1 cellular context compared by ENCODE assay signal in the genomic region with DNA sequence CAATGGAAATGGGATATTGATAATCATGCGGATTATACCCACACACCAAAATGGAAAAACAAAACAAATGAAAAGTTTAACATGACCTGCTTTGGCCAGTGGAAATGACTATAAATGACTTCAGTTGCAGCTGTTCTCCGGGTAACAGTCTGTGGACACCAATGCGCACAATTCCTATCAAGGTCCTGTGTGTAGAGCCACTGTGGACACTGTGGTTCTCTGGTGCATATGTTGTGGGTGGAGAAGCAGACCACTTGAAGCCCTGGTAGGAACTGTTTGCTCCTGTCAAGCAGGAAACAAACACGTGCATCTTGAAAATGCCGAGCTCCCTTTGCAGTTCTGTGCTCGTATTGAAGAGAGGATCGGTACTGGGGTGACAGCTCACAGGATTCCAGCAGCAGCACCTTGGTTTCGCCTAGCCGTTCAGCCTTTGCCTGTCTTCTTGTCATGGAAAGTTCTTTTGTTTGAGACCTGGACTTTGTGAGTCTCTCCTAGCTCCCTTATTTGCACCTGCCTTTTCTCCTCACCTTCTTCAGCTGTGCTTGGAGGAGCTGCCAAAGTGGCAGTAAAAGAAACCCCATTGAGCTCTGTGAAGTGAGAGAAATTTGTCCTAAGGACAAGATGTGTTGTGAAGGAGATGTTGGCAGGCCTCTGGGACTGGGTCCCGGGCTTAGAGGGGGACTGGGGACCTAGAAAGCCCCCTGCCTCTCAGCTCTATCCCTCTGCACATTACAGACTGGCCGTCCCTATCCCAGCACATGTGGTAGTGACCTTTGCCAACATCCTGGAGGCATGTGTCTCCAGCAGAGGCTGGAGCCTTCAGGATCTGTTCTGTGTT.
TF ChIP-seq lines count a peak whose summit lies in the region.

No MANE protein-coding gene starts in this region.

TF ChIP-seq in H1, 55 proteins besides CTCF, POLR2A, EP300 and RAD21:
- TF ChIP-seq CBX8 (IDR thresholded peaks at IDR 0.05; ENCODE audit: borderline replicate concordance, low read depth, low read length) (no peak), HDAC6 (IDR thresholded peaks at IDR 0.05; ENCODE audit: low read depth, low read length) (no peak), POU5F1 (IDR thresholded peaks at IDR 0.05; ENCODE audit: low read depth, low read length) (no peak), NRF1 (IDR thresholded peaks at IDR 0.05; ENCODE audit: low read depth, low read length) (no peak), FOSL1 (IDR thresholded peaks at IDR 0.05; ENCODE audit: insufficient read depth, low read depth, low read length) (no peak), BCL11A (IDR thresholded peaks at IDR 0.05; ENCODE audit: low read depth in 2 of 2, low read length in 2 of 2) (no peak), CEBPB (IDR thresholded peaks at IDR 0.05; ENCODE audit: low read depth, low read length) (no peak), MAFK (IDR thresholded peaks at IDR 0.05; ENCODE audit: low read depth, low read length) (no peak), GABPA (IDR thresholded peaks at IDR 0.05; ENCODE audit: borderline replicate concordance, insufficient read depth, low read length) (no peak), CREB1 (IDR thresholded peaks at IDR 0.05) (no peak), RXRA (IDR thresholded peaks at IDR 0.05; ENCODE audit: insufficient read depth, low read depth, low read length) (no peak), SAP30 (IDR thresholded peaks at IDR 0.05; ENCODE audit: insufficient read depth, insufficient replicate concordance, low read length) (no peak), SUZ12 (IDR thresholded peaks at IDR 0.05; ENCODE audit: low read length) (no peak)
- TF ChIP-seq, protein P1, sequence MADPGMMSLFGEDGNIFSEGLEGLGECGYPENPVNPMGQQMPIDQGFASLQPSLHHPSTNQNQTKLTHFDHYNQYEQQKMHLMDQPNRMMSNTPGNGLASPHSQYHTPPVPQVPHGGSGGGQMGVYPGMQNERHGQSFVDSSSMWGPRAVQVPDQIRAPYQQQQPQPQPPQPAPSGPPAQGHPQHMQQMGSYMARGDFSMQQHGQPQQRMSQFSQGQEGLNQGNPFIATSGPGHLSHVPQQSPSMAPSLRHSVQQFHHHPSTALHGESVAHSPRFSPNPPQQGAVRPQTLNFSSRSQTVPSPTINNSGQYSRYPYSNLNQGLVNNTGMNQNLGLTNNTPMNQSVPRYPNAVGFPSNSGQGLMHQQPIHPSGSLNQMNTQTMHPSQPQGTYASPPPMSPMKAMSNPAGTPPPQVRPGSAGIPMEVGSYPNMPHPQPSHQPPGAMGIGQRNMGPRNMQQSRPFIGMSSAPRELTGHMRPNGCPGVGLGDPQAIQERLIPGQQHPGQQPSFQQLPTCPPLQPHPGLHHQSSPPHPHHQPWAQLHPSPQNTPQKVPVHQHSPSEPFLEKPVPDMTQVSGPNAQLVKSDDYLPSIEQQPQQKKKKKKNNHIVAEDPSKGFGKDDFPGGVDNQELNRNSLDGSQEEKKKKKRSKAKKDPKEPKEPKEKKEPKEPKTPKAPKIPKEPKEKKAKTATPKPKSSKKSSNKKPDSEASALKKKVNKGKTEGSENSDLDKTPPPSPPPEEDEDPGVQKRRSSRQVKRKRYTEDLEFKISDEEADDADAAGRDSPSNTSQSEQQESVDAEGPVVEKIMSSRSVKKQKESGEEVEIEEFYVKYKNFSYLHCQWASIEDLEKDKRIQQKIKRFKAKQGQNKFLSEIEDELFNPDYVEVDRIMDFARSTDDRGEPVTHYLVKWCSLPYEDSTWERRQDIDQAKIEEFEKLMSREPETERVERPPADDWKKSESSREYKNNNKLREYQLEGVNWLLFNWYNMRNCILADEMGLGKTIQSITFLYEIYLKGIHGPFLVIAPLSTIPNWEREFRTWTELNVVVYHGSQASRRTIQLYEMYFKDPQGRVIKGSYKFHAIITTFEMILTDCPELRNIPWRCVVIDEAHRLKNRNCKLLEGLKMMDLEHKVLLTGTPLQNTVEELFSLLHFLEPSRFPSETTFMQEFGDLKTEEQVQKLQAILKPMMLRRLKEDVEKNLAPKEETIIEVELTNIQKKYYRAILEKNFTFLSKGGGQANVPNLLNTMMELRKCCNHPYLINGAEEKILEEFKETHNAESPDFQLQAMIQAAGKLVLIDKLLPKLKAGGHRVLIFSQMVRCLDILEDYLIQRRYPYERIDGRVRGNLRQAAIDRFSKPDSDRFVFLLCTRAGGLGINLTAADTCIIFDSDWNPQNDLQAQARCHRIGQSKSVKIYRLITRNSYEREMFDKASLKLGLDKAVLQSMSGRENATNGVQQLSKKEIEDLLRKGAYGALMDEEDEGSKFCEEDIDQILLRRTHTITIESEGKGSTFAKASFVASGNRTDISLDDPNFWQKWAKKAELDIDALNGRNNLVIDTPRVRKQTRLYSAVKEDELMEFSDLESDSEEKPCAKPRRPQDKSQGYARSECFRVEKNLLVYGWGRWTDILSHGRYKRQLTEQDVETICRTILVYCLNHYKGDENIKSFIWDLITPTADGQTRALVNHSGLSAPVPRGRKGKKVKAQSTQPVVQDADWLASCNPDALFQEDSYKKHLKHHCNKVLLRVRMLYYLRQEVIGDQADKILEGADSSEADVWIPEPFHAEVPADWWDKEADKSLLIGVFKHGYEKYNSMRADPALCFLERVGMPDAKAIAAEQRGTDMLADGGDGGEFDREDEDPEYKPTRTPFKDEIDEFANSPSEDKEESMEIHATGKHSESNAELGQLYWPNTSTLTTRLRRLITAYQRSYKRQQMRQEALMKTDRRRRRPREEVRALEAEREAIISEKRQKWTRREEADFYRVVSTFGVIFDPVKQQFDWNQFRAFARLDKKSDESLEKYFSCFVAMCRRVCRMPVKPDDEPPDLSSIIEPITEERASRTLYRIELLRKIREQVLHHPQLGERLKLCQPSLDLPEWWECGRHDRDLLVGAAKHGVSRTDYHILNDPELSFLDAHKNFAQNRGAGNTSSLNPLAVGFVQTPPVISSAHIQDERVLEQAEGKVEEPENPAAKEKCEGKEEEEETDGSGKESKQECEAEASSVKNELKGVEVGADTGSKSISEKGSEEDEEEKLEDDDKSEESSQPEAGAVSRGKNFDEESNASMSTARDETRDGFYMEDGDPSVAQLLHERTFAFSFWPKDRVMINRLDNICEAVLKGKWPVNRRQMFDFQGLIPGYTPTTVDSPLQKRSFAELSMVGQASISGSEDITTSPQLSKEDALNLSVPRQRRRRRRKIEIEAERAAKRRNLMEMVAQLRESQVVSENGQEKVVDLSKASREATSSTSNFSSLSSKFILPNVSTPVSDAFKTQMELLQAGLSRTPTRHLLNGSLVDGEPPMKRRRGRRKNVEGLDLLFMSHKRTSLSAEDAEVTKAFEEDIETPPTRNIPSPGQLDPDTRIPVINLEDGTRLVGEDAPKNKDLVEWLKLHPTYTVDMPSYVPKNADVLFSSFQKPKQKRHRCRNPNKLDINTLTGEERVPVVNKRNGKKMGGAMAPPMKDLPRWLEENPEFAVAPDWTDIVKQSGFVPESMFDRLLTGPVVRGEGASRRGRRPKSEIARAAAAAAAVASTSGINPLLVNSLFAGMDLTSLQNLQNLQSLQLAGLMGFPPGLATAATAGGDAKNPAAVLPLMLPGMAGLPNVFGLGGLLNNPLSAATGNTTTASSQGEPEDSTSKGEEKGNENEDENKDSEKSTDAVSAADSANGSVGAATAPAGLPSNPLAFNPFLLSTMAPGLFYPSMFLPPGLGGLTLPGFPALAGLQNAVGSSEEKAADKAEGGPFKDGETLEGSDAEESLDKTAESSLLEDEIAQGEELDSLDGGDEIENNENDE (IDR thresholded peaks at IDR 0.05; ENCODE audit: insufficient replicate concordance, low read length) = no peak
- TF ChIP-seq, protein P2, sequence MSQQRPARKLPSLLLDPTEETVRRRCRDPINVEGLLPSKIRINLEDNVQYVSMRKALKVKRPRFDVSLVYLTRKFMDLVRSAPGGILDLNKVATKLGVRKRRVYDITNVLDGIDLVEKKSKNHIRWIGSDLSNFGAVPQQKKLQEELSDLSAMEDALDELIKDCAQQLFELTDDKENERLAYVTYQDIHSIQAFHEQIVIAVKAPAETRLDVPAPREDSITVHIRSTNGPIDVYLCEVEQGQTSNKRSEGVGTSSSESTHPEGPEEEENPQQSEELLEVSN (IDR thresholded peaks at IDR 0.05) = no peak
